In the genomic region with DNA sequence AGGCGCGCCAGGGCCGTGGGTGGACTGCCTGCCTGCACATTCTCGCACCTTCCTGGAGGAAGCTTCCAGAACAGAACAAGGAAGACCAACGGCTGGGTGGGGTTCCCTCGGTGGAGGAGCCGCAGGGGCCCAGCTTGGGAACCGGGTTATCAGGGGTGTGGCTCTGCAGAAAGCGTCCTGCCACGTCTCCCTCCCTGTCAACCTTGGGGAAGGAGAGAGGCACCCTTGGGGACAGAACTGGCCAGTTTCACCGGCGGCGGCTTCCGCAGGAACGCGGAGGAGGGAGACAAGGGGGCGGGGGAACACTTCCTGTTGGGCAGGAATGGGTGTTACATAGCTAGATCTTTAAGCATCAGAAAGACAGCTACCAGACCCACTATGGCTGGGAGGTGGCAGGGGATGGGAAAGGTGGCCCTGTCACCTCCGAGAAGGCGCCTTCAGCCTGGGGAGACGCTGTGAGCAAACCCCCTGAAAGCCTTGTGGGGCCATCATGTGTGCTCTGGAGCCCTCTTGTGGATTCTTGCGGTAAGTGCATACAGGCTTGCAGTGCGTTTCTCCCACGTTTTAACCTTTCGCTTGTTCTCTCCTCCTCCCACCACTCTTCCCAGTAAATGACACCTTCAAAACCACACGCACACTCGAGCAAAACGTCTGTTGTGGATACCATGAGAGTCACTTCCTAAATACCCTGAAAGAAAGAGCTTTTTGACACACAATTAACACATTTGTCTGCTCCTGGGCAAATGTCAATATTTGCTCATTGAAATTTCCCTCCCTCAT, we compare ENCODE assay signal across 8 cellular contexts. TPM values are rescaled to one million over a fixed set of nuclear protein-coding genes. Genes with fewer than 3 reads are reported as not detected.
DNase-seq lines count a peak whose midpoint lies in the region; ATAC-seq and TF ChIP-seq lines count a peak whose summit lies in the region.

No MANE protein-coding gene starts in this region.

- TF ChIP-seq CTCF in OCI-LY7 (conservative IDR thresholded peaks at IDR 0.05; ENCODE audit: low read length) (peak; percentile 92), esophagus muscularis mucosa (IDR thresholded peaks at IDR 0.05) (peak; percentile 97 to 99 (median 98))

- DNase-seq in HuH-7 (ENCODE audit: low spot score) (peak; percentile 66), OCI-LY7 (ENCODE audit: low spot score) (peak; percentile 78), esophagus muscularis mucosa (ENCODE audit: extremely low spot score) (no peak)
- peak; percentile 72 for DNase-seq in activated T-cell treated with anti-CD3 and anti-CD28 coated beads, Interleukin-2, amount 50 U/mL, for 1 hour
- DNase-seq in stimulated activated CD8-positive, alpha-beta memory T cell treated with anti-CD3 and anti-CD28 coated beads, Interleukin-4, amount 100 ng/mL, for 48 hours = peak; percentile 80

- H3K9me2 ChIP-seq in OCI-LY7 (ENCODE audit: insufficient read depth, low read length) = no peaks in the 10 kb centered on the region

- no peak for TF ChIP-seq EP300 in esophagus muscularis mucosa (IDR thresholded peaks at IDR 0.05)

- peak; percentile 51 for ATAC-seq in GM18498 (IDR thresholded peaks at IDR 0.05; ENCODE audit: unreplicated experiment)
- no peak for ATAC-seq in GM18519 (IDR thresholded peaks at IDR 0.05; ENCODE audit: low FRiP score, unreplicated experiment)

- no peaks in the 10 kb centered on the region for H4K20me1 ChIP-seq in OCI-LY7 (ENCODE audit: insufficient read depth, low read length)

- no peak for TF ChIP-seq POLR2A in esophagus muscularis mucosa (IDR thresholded peaks at IDR 0.05; ENCODE audit: low read depth)

- H3K27ac ChIP-seq in OCI-LY7 (ENCODE audit: low read depth, low read length, poor library complexity, severe bottlenecking) = no peak overlapping the region
- peak overlapping the region in 3 of 4 donors; percentile 3 to 68 (median 10) for H3K27ac ChIP-seq in esophagus muscularis mucosa (replicated peaks in 1 of 4)
- peak overlapping the region; percentile 54 for H3K27ac ChIP-seq in muscle layer of duodenum (ENCODE audit: low read length)

- POLR2A ChIA-PET in OCI-LY7 (lab: Charles Lee) = interaction anchor here (0.5 to 1.0 kb wide), 4 partner anchors 14 to 303 kb away, joined by 3 to 4 read pairs (median 3); no protein-coding TSS in a partner anchor

- 0% methylated on average over 22 of the region's 27 CpGs for WGBS in esophagus muscularis mucosa

- peak overlapping the region; percentile 54 for H3K4me2 ChIP-seq in OCI-LY7 (ENCODE audit: low read length)

- no peaks in the 10 kb centered on the region for H3K79me2 ChIP-seq in OCI-LY7 (ENCODE audit: insufficient read depth, low read depth, low read length)

- H3K4me3 ChIP-seq in OCI-LY7 (ENCODE audit: low read depth, low read length, poor library complexity, severe bottlenecking) (peak overlapping the region; percentile 41), esophagus muscularis mucosa (peak overlapping the region; percentile 49 to 60 (median 54)), muscle layer of duodenum (ENCODE audit: low read depth in 1 of 2, low read length in 2 of 2) (peak overlapping the region; percentile 62 to 67)

- H3K9me3 ChIP-seq in OCI-LY7 (ENCODE audit: low read length) = no peaks in the 10 kb centered on the region
- no peaks in the 10 kb centered on the region for H3K9me3 ChIP-seq in esophagus muscularis mucosa
- no peaks in the 10 kb centered on the region for H3K9me3 ChIP-seq in muscle layer of duodenum (ENCODE audit: control insufficient read depth in 1 of 2, low read length in 2 of 2)

- H3K36me3 ChIP-seq in OCI-LY7 (ENCODE audit: insufficient read depth, low read length) (no peaks in the 10 kb centered on the region), esophagus muscularis mucosa (no peaks in the 10 kb centered on the region), muscle layer of duodenum (ENCODE audit: control insufficient read depth in 1 of 2, insufficient read depth in 2 of 2, low read length in 2 of 2) (no peaks in the 10 kb centered on the region)

- H3K27me3 ChIP-seq in esophagus muscularis mucosa (peaks cover 0 to 57% (median 3%) of the 10 kb centered on the region in 4 donors), muscle layer of duodenum (ENCODE audit: low read depth, low read length) (no peaks in the 10 kb centered on the region)

- intact Hi-C loops in OCI-LY7 (cut with micrococcal nuclease; ENCODE audit: unreplicated experiment) (loop anchor here (1.0 to 5.0 kb wide), 6 partner anchors 105 to 861 kb away; partner anchors contain the start of gene SNRPE), esophagus muscularis mucosa (cut with DNase I) (loop anchor here (1.0 to 10.0 kb wide), 4 partner anchors 107 to 499 kb away; partner anchors contain the start of gene SNRPE)

- BruUV-seq in OCI-LY7 (replicated peaks; lab: Mats Ljungman, UMichigan) = no TSS peak

- CTCF ChIA-PET in OCI-LY7 (lab: Charles Lee; ENCODE audit: unreplicated experiment) = interaction anchor here (0.8 kb wide), 1 partner anchor 200 kb away, joined by 3 read pairs; no protein-coding TSS in a partner anchor

- peak overlapping the region; percentile 68 for H2AFZ ChIP-seq in OCI-LY7 (ENCODE audit: low read length)

- peaks cover 5% of the 10 kb centered on the region for H3K4me1 ChIP-seq in OCI-LY7 (ENCODE audit: insufficient read depth, low read length, poor library complexity, severe bottlenecking)
- H3K4me1 ChIP-seq in esophagus muscularis mucosa = peaks cover 17 to 31% (median 25%) of the 10 kb centered on the region in 4 donors
- peaks cover 0 to 16% of the 10 kb centered on the region in 2 donors for H3K4me1 ChIP-seq in muscle layer of duodenum (ENCODE audit: control insufficient read depth in 1 of 2, insufficient read depth in 2 of 2, low read length in 2 of 2)

RNA-seq across cellular contexts. Expression of gene PLEKHA6, which starts 3.8 kb away (rescaled TPM):
- total RNA-seq in OCI-LY7 (2014; rRNA removed; shearing (Covaris generic)) = not detected in 2 replicates
- total RNA-seq in OCI-LY7 (2022) (not detected in 2 replicates), esophagus muscularis mucosa (10 to 100 TPM; 11.9 to 22.4 (median 15.9) TPM)

RNA-seq across cellular contexts. Expression of gene PPP1R15B, which starts 48.1 kb away (rescaled TPM):
- total RNA-seq in OCI-LY7 (2014; rRNA removed; shearing (Covaris generic)) = 63.5 and 72.6 TPM in 2 replicates
- 79.2 and 91.3 TPM in 2 replicates for total RNA-seq in OCI-LY7 (2022)
- 10 to 100 TPM; 42.8 to 56.4 (median 51.4) TPM for total RNA-seq in esophagus muscularis mucosa

Comparison
In these comparisons a context has a peak if more than half of its experiments do, and no peak if none do; other contexts are left out.
1. RNA of gene PLEKHA6, which starts 3.8 kb away (total RNA-seq): 11.9 to 22.4 TPM in esophagus muscularis mucosa; not detected in OCI-LY7; every median in the first group is over 10 times any median in the second.
2. Peak in every context shown above with its lines, with median percentiles within 50 percentile points of each other: H3K4me3 ChIP-seq.